In genomic region chr11:9219572-9219971, GRCh38 we compare ENCODE assay signal across 2 cellular contexts.
TF ChIP-seq lines count a peak whose summit lies in the region.

No MANE protein-coding gene starts in this region.

TF ChIP-seq in SK-N-SH treated with all-trans-retinoic acid at 6 μM for 48 hours, 23 proteins besides CTCF, POLR2A, EP300 and RAD21 (continued from another document):
- TF ChIP-seq CREB5 (CRISPR knock-in tag; IDR thresholded peaks at IDR 0.05; ENCODE audit: low read depth) (no peak), CSRNP3 (CRISPR knock-in tag; IDR thresholded peaks at IDR 0.05) (no peak), ISL1 (CRISPR knock-in tag; IDR thresholded peaks at IDR 0.05) (peak; percentile 75), ZNF8 (CRISPR knock-in tag; IDR thresholded peaks at IDR 0.05) (no peak), RARB (CRISPR knock-in tag; IDR thresholded peaks at IDR 0.05) (no peak), ZFP30 (CRISPR knock-in tag; IDR thresholded peaks at IDR 0.05) (no peak), TSHZ2 (CRISPR knock-in tag; IDR thresholded peaks at IDR 0.05) (no peak)

TF ChIP-seq in SK-N-SH, 30 proteins besides CTCF, POLR2A, EP300 and RAD21 (continued from another document):
- TF ChIP-seq MAX (IDR thresholded peaks at IDR 0.05; ENCODE audit: low read depth), result no peak
- no peak for TF ChIP-seq RFX5 (IDR thresholded peaks at IDR 0.05; ENCODE audit: low read length)
- TF ChIP-seq JUND (IDR thresholded peaks at IDR 0.05), result no peak
- TF ChIP-seq POLR2AphosphoS5 (IDR thresholded peaks at IDR 0.05; ENCODE audit: low read depth, low read length), result no peak
- TF ChIP-seq FOSL2 (IDR thresholded peaks at IDR 0.05; ENCODE audit: borderline replicate concordance, low read depth), result no peak
- TF ChIP-seq SMC3 (IDR thresholded peaks at IDR 0.05; ENCODE audit: low read depth, low read length), result no peak
- no peak for TF ChIP-seq TAF1 (IDR thresholded peaks at IDR 0.05; ENCODE audit: borderline replicate concordance, low read depth, low read length)
